In the genomic region with DNA sequence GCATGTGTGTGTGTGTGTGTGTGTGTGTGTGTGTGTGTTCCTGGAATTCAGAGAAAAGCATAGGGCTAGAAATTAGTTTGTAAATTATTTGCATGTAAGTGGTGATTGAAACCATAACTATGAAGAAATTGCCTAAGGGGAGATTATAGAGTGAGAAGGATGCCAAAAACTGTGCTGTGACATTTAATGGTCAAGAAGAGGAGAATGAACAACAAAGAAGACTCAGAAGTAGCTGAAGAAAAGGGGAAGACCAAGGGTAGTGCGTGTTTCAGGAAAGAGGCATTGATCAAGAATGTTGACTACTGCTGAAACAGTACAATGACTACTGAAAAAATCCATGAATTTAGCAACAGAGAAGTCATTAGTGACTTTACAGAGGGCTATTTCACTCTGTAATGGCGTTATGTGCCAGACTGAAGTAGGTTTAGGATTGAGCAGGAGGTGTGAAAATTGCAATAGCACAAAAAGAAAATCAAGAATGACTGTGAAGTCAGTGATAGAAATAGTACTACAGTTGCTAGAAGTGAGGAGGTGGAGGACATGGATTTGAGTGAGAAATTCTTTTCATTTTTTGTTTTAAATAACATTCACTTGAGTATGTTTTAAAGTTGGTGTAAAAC, we compare ENCODE assay signal across 1 cellular context.
TF ChIP-seq lines count a peak whose summit lies in the region.

No MANE protein-coding gene starts in this region.

TF ChIP-seq in H1, 55 proteins besides CTCF, POLR2A, EP300 and RAD21:
- TF ChIP-seq BCL11A (IDR thresholded peaks at IDR 0.05; ENCODE audit: low read depth in 2 of 2, low read length in 2 of 2) (no peak), SP2 (IDR thresholded peaks at IDR 0.05; ENCODE audit: low read length) (no peak), SAP30 (IDR thresholded peaks at IDR 0.05; ENCODE audit: insufficient read depth, insufficient replicate concordance, low read length) (no peak), NRF1 (IDR thresholded peaks at IDR 0.05; ENCODE audit: low read depth, low read length) (no peak), TAF7 (optimal IDR thresholded peaks at IDR 0.05; ENCODE audit: borderline replicate concordance, low read depth, low read length) (no peak), EZH2 (IDR thresholded peaks at IDR 0.05; ENCODE audit: low read depth, low read length, severe bottlenecking) (no peak), ZNF274 (IDR thresholded peaks at IDR 0.05; ENCODE audit: borderline replicate concordance, extremely low read depth, low read length) (no peak), POLR2AphosphoS5 (IDR thresholded peaks at IDR 0.05; ENCODE audit: low read depth, low read length) (no peak), SRF (IDR thresholded peaks at IDR 0.05; ENCODE audit: low read depth, low read length) (no peak), HDAC2 (IDR thresholded peaks at IDR 0.05; ENCODE audit: borderline replicate concordance in 1 of 2, low read depth in 2 of 2, low read length in 2 of 2) (no peak), CBX5 (IDR thresholded peaks at IDR 0.05; ENCODE audit: low read depth, low read length) (no peak), GABPA (IDR thresholded peaks at IDR 0.05; ENCODE audit: borderline replicate concordance, insufficient read depth, low read length) (no peak), TEAD4 (IDR thresholded peaks at IDR 0.05; ENCODE audit: low read depth, low read length) (no peak), PHF8 (conservative IDR thresholded peaks at IDR 0.05; ENCODE audit: low read depth, low read length) (no peak), TAF1 (IDR thresholded peaks at IDR 0.05; ENCODE audit: low read depth, low read length) (no peak), SIN3A (conservative IDR thresholded peaks at IDR 0.05 in 1 of 2, IDR thresholded peaks at IDR 0.05 in 1 of 2; ENCODE audit: low read depth in 1 of 2, low read length in 2 of 2) (no peak), RNF2 (IDR thresholded peaks at IDR 0.05; ENCODE audit: borderline replicate concordance, low read depth, low read length, missing control alignments, poor library complexity, severe bottlenecking) (no peak), FOSL1 (IDR thresholded peaks at IDR 0.05; ENCODE audit: insufficient read depth, low read depth, low read length) (no peak)
- TF ChIP-seq, protein P1, sequence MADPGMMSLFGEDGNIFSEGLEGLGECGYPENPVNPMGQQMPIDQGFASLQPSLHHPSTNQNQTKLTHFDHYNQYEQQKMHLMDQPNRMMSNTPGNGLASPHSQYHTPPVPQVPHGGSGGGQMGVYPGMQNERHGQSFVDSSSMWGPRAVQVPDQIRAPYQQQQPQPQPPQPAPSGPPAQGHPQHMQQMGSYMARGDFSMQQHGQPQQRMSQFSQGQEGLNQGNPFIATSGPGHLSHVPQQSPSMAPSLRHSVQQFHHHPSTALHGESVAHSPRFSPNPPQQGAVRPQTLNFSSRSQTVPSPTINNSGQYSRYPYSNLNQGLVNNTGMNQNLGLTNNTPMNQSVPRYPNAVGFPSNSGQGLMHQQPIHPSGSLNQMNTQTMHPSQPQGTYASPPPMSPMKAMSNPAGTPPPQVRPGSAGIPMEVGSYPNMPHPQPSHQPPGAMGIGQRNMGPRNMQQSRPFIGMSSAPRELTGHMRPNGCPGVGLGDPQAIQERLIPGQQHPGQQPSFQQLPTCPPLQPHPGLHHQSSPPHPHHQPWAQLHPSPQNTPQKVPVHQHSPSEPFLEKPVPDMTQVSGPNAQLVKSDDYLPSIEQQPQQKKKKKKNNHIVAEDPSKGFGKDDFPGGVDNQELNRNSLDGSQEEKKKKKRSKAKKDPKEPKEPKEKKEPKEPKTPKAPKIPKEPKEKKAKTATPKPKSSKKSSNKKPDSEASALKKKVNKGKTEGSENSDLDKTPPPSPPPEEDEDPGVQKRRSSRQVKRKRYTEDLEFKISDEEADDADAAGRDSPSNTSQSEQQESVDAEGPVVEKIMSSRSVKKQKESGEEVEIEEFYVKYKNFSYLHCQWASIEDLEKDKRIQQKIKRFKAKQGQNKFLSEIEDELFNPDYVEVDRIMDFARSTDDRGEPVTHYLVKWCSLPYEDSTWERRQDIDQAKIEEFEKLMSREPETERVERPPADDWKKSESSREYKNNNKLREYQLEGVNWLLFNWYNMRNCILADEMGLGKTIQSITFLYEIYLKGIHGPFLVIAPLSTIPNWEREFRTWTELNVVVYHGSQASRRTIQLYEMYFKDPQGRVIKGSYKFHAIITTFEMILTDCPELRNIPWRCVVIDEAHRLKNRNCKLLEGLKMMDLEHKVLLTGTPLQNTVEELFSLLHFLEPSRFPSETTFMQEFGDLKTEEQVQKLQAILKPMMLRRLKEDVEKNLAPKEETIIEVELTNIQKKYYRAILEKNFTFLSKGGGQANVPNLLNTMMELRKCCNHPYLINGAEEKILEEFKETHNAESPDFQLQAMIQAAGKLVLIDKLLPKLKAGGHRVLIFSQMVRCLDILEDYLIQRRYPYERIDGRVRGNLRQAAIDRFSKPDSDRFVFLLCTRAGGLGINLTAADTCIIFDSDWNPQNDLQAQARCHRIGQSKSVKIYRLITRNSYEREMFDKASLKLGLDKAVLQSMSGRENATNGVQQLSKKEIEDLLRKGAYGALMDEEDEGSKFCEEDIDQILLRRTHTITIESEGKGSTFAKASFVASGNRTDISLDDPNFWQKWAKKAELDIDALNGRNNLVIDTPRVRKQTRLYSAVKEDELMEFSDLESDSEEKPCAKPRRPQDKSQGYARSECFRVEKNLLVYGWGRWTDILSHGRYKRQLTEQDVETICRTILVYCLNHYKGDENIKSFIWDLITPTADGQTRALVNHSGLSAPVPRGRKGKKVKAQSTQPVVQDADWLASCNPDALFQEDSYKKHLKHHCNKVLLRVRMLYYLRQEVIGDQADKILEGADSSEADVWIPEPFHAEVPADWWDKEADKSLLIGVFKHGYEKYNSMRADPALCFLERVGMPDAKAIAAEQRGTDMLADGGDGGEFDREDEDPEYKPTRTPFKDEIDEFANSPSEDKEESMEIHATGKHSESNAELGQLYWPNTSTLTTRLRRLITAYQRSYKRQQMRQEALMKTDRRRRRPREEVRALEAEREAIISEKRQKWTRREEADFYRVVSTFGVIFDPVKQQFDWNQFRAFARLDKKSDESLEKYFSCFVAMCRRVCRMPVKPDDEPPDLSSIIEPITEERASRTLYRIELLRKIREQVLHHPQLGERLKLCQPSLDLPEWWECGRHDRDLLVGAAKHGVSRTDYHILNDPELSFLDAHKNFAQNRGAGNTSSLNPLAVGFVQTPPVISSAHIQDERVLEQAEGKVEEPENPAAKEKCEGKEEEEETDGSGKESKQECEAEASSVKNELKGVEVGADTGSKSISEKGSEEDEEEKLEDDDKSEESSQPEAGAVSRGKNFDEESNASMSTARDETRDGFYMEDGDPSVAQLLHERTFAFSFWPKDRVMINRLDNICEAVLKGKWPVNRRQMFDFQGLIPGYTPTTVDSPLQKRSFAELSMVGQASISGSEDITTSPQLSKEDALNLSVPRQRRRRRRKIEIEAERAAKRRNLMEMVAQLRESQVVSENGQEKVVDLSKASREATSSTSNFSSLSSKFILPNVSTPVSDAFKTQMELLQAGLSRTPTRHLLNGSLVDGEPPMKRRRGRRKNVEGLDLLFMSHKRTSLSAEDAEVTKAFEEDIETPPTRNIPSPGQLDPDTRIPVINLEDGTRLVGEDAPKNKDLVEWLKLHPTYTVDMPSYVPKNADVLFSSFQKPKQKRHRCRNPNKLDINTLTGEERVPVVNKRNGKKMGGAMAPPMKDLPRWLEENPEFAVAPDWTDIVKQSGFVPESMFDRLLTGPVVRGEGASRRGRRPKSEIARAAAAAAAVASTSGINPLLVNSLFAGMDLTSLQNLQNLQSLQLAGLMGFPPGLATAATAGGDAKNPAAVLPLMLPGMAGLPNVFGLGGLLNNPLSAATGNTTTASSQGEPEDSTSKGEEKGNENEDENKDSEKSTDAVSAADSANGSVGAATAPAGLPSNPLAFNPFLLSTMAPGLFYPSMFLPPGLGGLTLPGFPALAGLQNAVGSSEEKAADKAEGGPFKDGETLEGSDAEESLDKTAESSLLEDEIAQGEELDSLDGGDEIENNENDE (IDR thresholded peaks at IDR 0.05; ENCODE audit: insufficient replicate concordance, low read length): no peak
